Comparison of ENCODE assay signal across 12 cellular contexts in the genomic region with DNA sequence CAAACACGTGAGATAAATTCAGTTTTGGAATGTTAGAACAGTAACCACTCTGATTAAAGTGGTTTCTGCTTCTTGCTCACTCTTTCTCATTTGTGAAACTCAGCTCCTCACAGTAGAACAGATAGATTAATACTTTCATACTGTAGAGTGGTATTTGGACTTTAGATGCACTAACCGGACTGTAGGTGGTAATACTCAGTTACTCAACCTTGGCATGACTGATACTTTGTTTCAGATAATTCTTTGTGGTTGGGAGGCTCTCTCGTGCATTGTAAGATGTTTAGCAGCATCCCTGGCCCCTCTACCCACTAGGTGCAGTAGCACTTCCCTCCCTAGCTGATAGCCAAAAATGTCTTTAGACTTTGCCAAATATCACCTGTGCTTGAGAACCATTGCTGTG. TPM values are rescaled to one million over a fixed set of nuclear protein-coding genes. Genes with fewer than 3 reads are reported as not detected.
DNase-seq lines count a peak whose midpoint lies in the region; ATAC-seq lines count a peak whose summit lies in the region.
"Had no signal": no experiment of that assay in that cellular context is flagged by ENCODE, and none has a peak within 500 bp of the region (broad histone marks: within the 10 kb centered on the region; RNA-seq: fewer than 3 reads in every experiment).

No MANE protein-coding gene starts in this region.

- no peaks in the 10 kb centered on the region for H3K27me3 ChIP-seq in mesenchymal stem cell (ENCODE audit: control insufficient read depth in 1 of 2, insufficient read depth in 1 of 2, low read length in 2 of 2)
- H3K27me3 ChIP-seq: thyroid gland had no signal

- no peak overlapping the region for H2BK5ac ChIP-seq in mesenchymal stem cell (ENCODE audit: low read depth, low read length, poor library complexity, severe bottlenecking)

- H2AK5ac ChIP-seq in mesenchymal stem cell (ENCODE audit: low read length, severe bottlenecking): no peak overlapping the region

- H2BK12ac ChIP-seq in mesenchymal stem cell (ENCODE audit: low read length in 2 of 2): no peak overlapping the region

- H2BK120ac ChIP-seq in mesenchymal stem cell (ENCODE audit: low read depth, low read length): no peak overlapping the region

- no peak overlapping the region for H4K91ac ChIP-seq in mesenchymal stem cell (ENCODE audit: low read length)

- WGBS in mesenchymal stem cell: 100% methylated on average over 2 of the region's 3 CpGs

- H3K9me3 ChIP-seq in mesenchymal stem cell (ENCODE audit: control insufficient read depth, low read length): no peaks in the 10 kb centered on the region
- H3K9me3 ChIP-seq: thyroid gland had no signal

- peak overlapping the region; percentile 54 for H3K9ac ChIP-seq in mesenchymal stem cell (ENCODE audit: low read length)

- no peak overlapping the region for H3K14ac ChIP-seq in mesenchymal stem cell (ENCODE audit: low read length in 2 of 2)

- H3K36me3 ChIP-seq in mesenchymal stem cell (ENCODE audit: control insufficient read depth in 1 of 2, insufficient read depth in 2 of 2, low read depth in 1 of 2, low read length in 2 of 2): no peaks in the 10 kb centered on the region
- H3K36me3 ChIP-seq: thyroid gland had no signal

- no peak overlapping the region for H3K27ac ChIP-seq in mesenchymal stem cell (ENCODE audit: low read length, poor library complexity, severe bottlenecking)
- H3K27ac ChIP-seq: thyroid gland had no signal

- no peak for DNase-seq in mesenchymal stem cell
- DNase-seq in NCI-H2171 (lab: John Stamatoyannopoulos, UW): no peak
- DNase-seq in NCI-H446 treated with DMSO at 0.1 percent for 48 hours (lab: John Stamatoyannopoulos, UW): no peak
- DNase-seq in AG20443 (ENCODE audit: low spot score): no peak
- DNase-seq: activated naive CD8-positive, alpha-beta T cell treated with anti-CD3 and anti-CD28 coated beads, Interleukin-2, amount 10 ng/mL, durations not matched to agents 7 days and 5 days; GDM1; NCI-H82; T-helper 9 cell; thyroid gland had no signal

- peak overlapping the region; percentile 37 for H4K8ac ChIP-seq in mesenchymal stem cell (ENCODE audit: low read length)

- ATAC-seq in GM18861 (IDR thresholded peaks at IDR 0.05; ENCODE audit: unreplicated experiment) (peak; percentile 62), GM21529 (IDR thresholded peaks at IDR 0.05; ENCODE audit: unreplicated experiment) (peak; percentile 59), HG03457 (IDR thresholded peaks at IDR 0.05; ENCODE audit: unreplicated experiment) (peak; percentile 59)

- no peaks in the 10 kb centered on the region for H3K4me1 ChIP-seq in mesenchymal stem cell (ENCODE audit: control insufficient read depth, insufficient read depth, low read depth, low read length)
- H3K4me1 ChIP-seq: thyroid gland had no signal

- peaks cover 14% of the 10 kb centered on the region for H3K79me1 ChIP-seq in mesenchymal stem cell (replicated peaks; ENCODE audit: low read length, poor library complexity, severe bottlenecking)

- no peak overlapping the region for H3K4me2 ChIP-seq in mesenchymal stem cell (ENCODE audit: low read length, poor library complexity, severe bottlenecking)

- no peak overlapping the region for H2AFZ ChIP-seq in mesenchymal stem cell (ENCODE audit: low read depth, low read length)

- H3K18ac ChIP-seq in mesenchymal stem cell (ENCODE audit: low read depth in 1 of 2, low read length in 2 of 2): peak overlapping the region in 1 of 2 experiments; percentile 9

- H3K4ac ChIP-seq in mesenchymal stem cell (ENCODE audit: low read depth in 1 of 2, low read length in 2 of 2): no peak overlapping the region

- no peak overlapping the region for H2BK15ac ChIP-seq in mesenchymal stem cell (ENCODE audit: low read depth, poor library complexity, severe bottlenecking)

- no peak overlapping the region for H3K4me3 ChIP-seq in mesenchymal stem cell (ENCODE audit: insufficient read depth in 1 of 2, low read depth in 1 of 2, low read length in 2 of 2)
- H3K4me3 ChIP-seq: thyroid gland had no signal

- H3K23ac ChIP-seq in mesenchymal stem cell (ENCODE audit: low read length in 2 of 2): no peak overlapping the region

RNA-seq across cellular contexts. Expression of gene MCU, which starts 37.6 kb away (rescaled TPM):
- polyA plus RNA-seq in mesenchymal stem cell (2013, experiment 1 of 2): 17.3 TPM
- 17.6 TPM for polyA plus RNA-seq in mesenchymal stem cell (2013, experiment 2 of 2)
